Comparison of ENCODE assay signal across 1 cellular context in the genomic region with DNA sequence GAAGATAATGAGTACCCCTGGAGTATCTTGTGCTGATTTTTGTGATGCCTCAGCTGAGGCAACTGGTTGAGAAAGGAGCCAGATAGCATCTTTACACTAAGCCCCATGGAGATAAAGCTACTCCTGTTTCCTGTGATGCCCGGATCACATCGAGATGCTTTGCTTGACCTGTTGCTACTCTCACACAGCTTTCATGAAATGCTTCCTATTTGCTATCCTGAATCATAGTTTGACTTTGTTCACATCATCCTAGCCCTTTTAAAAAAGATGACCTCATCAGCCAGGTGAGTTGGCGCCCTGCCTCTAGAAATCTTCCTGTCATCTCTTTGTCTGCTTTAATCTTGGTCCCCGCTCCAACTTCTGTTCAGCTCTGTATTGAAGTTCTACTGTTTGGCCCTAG.
TF ChIP-seq lines count a peak whose summit lies in the region.

No MANE protein-coding gene starts in this region.

TF ChIP-seq in HepG2, 621 proteins besides CTCF, POLR2A, EP300 and RAD21:
- peak; percentile 57; the same call in 1 of the 2 replicates for TF ChIP-seq ZBTB21 (CRISPR knock-in tag; IDR thresholded peaks at IDR 0.05)
- TF ChIP-seq, protein P1, sequence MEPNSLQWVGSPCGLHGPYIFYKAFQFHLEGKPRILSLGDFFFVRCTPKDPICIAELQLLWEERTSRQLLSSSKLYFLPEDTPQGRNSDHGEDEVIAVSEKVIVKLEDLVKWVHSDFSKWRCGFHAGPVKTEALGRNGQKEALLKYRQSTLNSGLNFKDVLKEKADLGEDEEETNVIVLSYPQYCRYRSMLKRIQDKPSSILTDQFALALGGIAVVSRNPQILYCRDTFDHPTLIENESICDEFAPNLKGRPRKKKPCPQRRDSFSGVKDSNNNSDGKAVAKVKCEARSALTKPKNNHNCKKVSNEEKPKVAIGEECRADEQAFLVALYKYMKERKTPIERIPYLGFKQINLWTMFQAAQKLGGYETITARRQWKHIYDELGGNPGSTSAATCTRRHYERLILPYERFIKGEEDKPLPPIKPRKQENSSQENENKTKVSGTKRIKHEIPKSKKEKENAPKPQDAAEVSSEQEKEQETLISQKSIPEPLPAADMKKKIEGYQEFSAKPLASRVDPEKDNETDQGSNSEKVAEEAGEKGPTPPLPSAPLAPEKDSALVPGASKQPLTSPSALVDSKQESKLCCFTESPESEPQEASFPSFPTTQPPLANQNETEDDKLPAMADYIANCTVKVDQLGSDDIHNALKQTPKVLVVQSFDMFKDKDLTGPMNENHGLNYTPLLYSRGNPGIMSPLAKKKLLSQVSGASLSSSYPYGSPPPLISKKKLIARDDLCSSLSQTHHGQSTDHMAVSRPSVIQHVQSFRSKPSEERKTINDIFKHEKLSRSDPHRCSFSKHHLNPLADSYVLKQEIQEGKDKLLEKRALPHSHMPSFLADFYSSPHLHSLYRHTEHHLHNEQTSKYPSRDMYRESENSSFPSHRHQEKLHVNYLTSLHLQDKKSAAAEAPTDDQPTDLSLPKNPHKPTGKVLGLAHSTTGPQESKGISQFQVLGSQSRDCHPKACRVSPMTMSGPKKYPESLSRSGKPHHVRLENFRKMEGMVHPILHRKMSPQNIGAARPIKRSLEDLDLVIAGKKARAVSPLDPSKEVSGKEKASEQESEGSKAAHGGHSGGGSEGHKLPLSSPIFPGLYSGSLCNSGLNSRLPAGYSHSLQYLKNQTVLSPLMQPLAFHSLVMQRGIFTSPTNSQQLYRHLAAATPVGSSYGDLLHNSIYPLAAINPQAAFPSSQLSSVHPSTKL (CRISPR knock-in tag; IDR thresholded peaks at IDR 0.05), result 0 out of 2 replicates have a peak, but pooled peaks have one; percentile 9
- TF ChIP-seq ZNF10 (CRISPR knock-in tag; IDR thresholded peaks at IDR 0.05; ENCODE audit: borderline replicate concordance, low read depth), result no peak
- TF ChIP-seq RXRA (CRISPR knock-in tag; IDR thresholded peaks at IDR 0.05), result no peak
- TF ChIP-seq, protein P2, sequence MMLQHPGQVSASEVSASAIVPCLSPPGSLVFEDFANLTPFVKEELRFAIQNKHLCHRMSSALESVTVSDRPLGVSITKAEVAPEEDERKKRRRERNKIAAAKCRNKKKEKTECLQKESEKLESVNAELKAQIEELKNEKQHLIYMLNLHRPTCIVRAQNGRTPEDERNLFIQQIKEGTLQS (CRISPR knock-in tag; IDR thresholded peaks at IDR 0.05), result peak; percentile 17; the same call in 1 of the 2 replicates
- TF ChIP-seq FOXM1 (CRISPR knock-in tag; IDR thresholded peaks at IDR 0.05), result no peak
- peak; percentile 38 for TF ChIP-seq FOSL2 (CRISPR knock-in tag; IDR thresholded peaks at IDR 0.05)
- peak; percentile 89 for TF ChIP-seq ATF7 (IDR thresholded peaks at IDR 0.05)
- no peak for TF ChIP-seq ATF7 (CRISPR knock-in tag; IDR thresholded peaks at IDR 0.05)
- no peak for TF ChIP-seq RARA (CRISPR knock-in tag; IDR thresholded peaks at IDR 0.05)
